27 cellular contexts compared by ENCODE assay signal in the genomic region with DNA sequence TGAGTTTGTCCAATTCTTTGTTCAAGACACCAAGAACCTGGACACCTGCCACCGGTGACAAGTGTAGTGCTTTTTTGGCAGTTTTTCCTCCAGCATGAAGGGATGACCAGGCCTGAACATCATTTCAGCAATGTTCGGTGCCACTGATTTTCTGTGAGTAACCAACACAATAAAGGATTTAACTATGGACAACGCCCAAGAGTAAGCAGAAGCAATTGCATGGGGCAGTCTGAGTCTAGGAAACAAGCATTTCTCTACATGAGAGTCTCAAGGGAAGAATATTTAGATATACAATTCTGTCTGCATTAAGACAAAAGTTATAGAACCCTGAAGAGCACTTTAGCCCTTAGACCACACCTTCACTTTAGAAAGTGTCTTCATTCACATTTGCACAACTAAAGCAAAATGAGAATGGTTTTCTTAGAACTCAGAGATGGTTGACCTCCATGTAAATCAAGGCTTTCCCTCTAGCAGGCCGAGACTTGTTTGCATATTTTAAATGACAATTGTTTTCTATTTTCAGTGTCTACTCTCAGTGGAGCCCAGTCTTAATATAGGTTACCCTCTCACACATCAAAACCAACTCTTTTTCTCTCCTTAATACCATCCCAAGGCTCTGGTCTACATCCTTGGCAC. TPM values are rescaled to one million over a fixed set of nuclear protein-coding genes. Genes with fewer than 3 reads are reported as not detected.
DNase-seq lines count a peak whose midpoint lies in the region; ATAC-seq, FAIRE-seq and TF ChIP-seq lines count a peak whose summit lies in the region.
"Had no signal": no experiment of that assay in that cellular context is flagged by ENCODE, and none has a peak within 500 bp of the region (broad histone marks: within the 10 kb centered on the region; RNA-seq: fewer than 3 reads in every experiment).

No MANE protein-coding gene starts in this region.

- H3K9ac ChIP-seq in HUES48 (ENCODE audit: low read depth, low read length) = no peak overlapping the region
- no peak overlapping the region for H3K9ac ChIP-seq in K562 (ENCODE audit: insufficient read depth in 1 of 2, low read depth in 2 of 2, low read length in 2 of 2)
- H3K9ac ChIP-seq: KMS-11 had no signal

- FAIRE-seq in K562 (lab: Jason Lieb, UNC) = no peak
- FAIRE-seq: G401.6, HTR-8/SVneo had no signal

- H3K4me1 ChIP-seq in HUES48 (ENCODE audit: control insufficient read depth, insufficient read depth, low read length) (peaks cover 19% of the 10 kb centered on the region), K562 (replicated peaks in 1 of 2; ENCODE audit: control insufficient read depth in 2 of 2, insufficient read depth in 2 of 2, low read length in 2 of 2) (no peaks in the 10 kb centered on the region; a peak in 1 of 5 replicates)
- H3K4me1 ChIP-seq: BE2C, Peyer's patch had no signal

- H3K9me3 ChIP-seq in HUES48 (ENCODE audit: control insufficient read depth, insufficient read depth, low read length) = peaks cover 43% of the 10 kb centered on the region
- peaks cover 36% of the 10 kb centered on the region for H3K9me3 ChIP-seq in K562 (replicated peaks; ENCODE audit: control insufficient read depth, insufficient read depth, low read depth, low read length)

- POLR2A ChIA-PET in K562 (lab: Yijun Ruan, JAX) = no interaction called here

- H3K27ac ChIP-seq in HUES48 (ENCODE audit: low read depth, low read length) = peak overlapping the region; percentile 86
- H3K27ac ChIP-seq in K562 (ENCODE audit: extremely low read depth, low read depth, low read length) = no peak overlapping the region
- H3K27ac ChIP-seq: KMS-11, Peyer's patch had no signal

- no peaks in the 10 kb centered on the region for H4K20me1 ChIP-seq in K562 (replicated peaks; ENCODE audit: control insufficient read depth, insufficient read depth, low read length)

- TF ChIP-seq POLR2A in K562 (conservative IDR thresholded peaks at IDR 0.05) = no peak

- no peak for TF ChIP-seq EP300 in K562 (IDR thresholded peaks at IDR 0.05; ENCODE audit: low read length)

- H3K4me2 ChIP-seq in K562 (ENCODE audit: insufficient read depth, low read length) = no peak overlapping the region
- H3K4me2 ChIP-seq: KMS-11 had no signal

- BruUV-seq in K562 (replicated peaks; lab: Mats Ljungman, UMichigan) = no TSS peak

- CTCF ChIA-PET in K562 (lab: Yijun Ruan, JAX; ENCODE audit: low intra/inter-chr PET ratio) = no interaction called here

- H3K79me2 ChIP-seq in K562 (ENCODE audit: control insufficient read depth, insufficient read depth, low read length) = no peaks in the 10 kb centered on the region

- H3K36me3 ChIP-seq in HUES48 (ENCODE audit: control insufficient read depth, insufficient read depth, low read length) (no peaks in the 10 kb centered on the region), K562 (ENCODE audit: control insufficient read depth, insufficient read depth, low read length) (no peaks in the 10 kb centered on the region)
- H3K36me3 ChIP-seq: BE2C, Peyer's patch had no signal

- peaks cover 2% of the 10 kb centered on the region for H3K4me1 Mint-ChIP-seq in T-helper 2 cell treated with Interferon-gamma antibody and Interleukin-4, amounts not matched to agents 5 μg/mL and 100 μg/mL, for 36 hours (ENCODE audit: low read depth)
- H3K4me1 Mint-ChIP-seq: CD14-positive monocyte; CD8-positive, alpha-beta memory T cell had no signal

- no peak overlapping the region for H3K4me3 Mint-ChIP-seq in T-helper 2 cell treated with Interferon-gamma antibody and Interleukin-4, amounts not matched to agents 5 μg/mL and 100 μg/mL, for 36 hours
- H3K4me3 Mint-ChIP-seq: CD14-positive monocyte; CD8-positive, alpha-beta memory T cell had no signal

- H3K27me3 ChIP-seq in HUES48 (ENCODE audit: control insufficient read depth, insufficient read depth, low read length) (no peaks in the 10 kb centered on the region), K562 (ENCODE audit: control insufficient read depth in 2 of 2, insufficient read depth in 2 of 2, low read length in 2 of 2) (no peaks in the 10 kb centered on the region)
- H3K27me3 ChIP-seq: BE2C, Peyer's patch had no signal

- peaks cover 18% of the 10 kb centered on the region for H3K9me3 Mint-ChIP-seq in T-helper 2 cell treated with Interferon-gamma antibody and Interleukin-4, amounts not matched to agents 5 μg/mL and 100 μg/mL, for 36 hours

- H3K4me3 ChIP-seq in HUES48 (ENCODE audit: low read depth, low read length) = no peak overlapping the region
- H3K4me3 ChIP-seq in K562 = no peak overlapping the region
- H3K4me3 ChIP-seq: Peyer's patch had no signal

- no peaks in the 10 kb centered on the region for H3K36me3 Mint-ChIP-seq in T-helper 2 cell treated with Interferon-gamma antibody and Interleukin-4, amounts not matched to agents 5 μg/mL and 100 μg/mL, for 36 hours (ENCODE audit: low read depth)
- H3K36me3 Mint-ChIP-seq: CD14-positive monocyte had no signal

- no peak overlapping the region for H3K27ac Mint-ChIP-seq in T-helper 2 cell treated with Interferon-gamma antibody and Interleukin-4, amounts not matched to agents 5 μg/mL and 100 μg/mL, for 36 hours
- H3K27ac Mint-ChIP-seq: CD14-positive monocyte; CD8-positive, alpha-beta memory T cell had no signal

- TF ChIP-seq CTCF in K562 (IDR thresholded peaks at IDR 0.05 in 2 of 3, conservative IDR thresholded peaks at IDR 0.05 in 1 of 3; ENCODE audit: insufficient read depth in 2 of 3, low read depth in 1 of 3, low read length in 3 of 3) = no peak

- H3K27me3 Mint-ChIP-seq in T-helper 2 cell treated with Interferon-gamma antibody and Interleukin-4, amounts not matched to agents 5 μg/mL and 100 μg/mL, for 36 hours (ENCODE audit: low read depth) = no peaks in the 10 kb centered on the region

- ATAC-seq in K562 (no peak), left colon (peak; percentile 67), HG03469 (IDR thresholded peaks at IDR 0.05; ENCODE audit: unreplicated experiment) (no peak)

- intact Hi-C loops in K562 (cut with micrococcal nuclease) (no loop called here), left colon (cut with DNase I, micrococcal nuclease) (no loop called here)

- 0 out of 2 replicates have a peak overlapping the region, but pooled peaks have one; percentile 5 for H2AFZ ChIP-seq in K562 (ENCODE audit: low read depth, low read length)

- 14% methylated on average over 4 of the region's 4 CpGs for WGBS in K562 (ENCODE audit: insufficient coverage, low coverage, missing lambda C conversion rate)

- DNase-seq in DMS53 (lab: John Stamatoyannopoulos, UW) = peak; percentile 67
- DNase-seq in DMS53 treated with DMSO at 0.1 percent for 48 hours (lab: John Stamatoyannopoulos, UW; ENCODE audit: unreplicated experiment) = no peak
- DNase-seq in K562 (ENCODE audit: extremely low read depth in 1 of 4, low spot score in 3 of 4) = no peak
- no peak for DNase-seq in left colon
- DNase-seq in T-helper 2 cell treated with Interferon-gamma antibody and Interleukin-4, amounts not matched to agents 5 μg/mL and 100 μg/mL, for 36 hours (ENCODE audit: low spot score) = no peak
- no peak for DNase-seq in mesenteric fat pad (ENCODE audit: low spot score)
- DNase-seq: 8988T; ACHN; BE2C; Calu3; CD8-positive, alpha-beta memory T cell; IMR-90; MM.1S; NCI-H1417 treated with DMSO at 0.1 percent for 48 hours; NCI-H187; NCI-H2107; NCI-H446 treated with DMSO at 0.1 percent for 48 hours; NCI-H526; NCI-H82; Peyer's patch; T-helper 1 cell had no signal

- TF ChIP-seq RAD21 in K562 (CRISPR knock-in tag; conservative IDR thresholded peaks at IDR 0.05 in 1 of 2, IDR thresholded peaks at IDR 0.05 in 1 of 2) = no peak

- H3K9me1 ChIP-seq in K562 (ENCODE audit: control insufficient read depth, insufficient read depth, low read length) = no peaks in the 10 kb centered on the region

- in situ Hi-C loops in K562 (cut with MboI) = no loop called here

TF ChIP-seq in K562, 482 proteins besides CTCF, POLR2A, EP300 and RAD21 (continues in another document):
- TF ChIP-seq KLF6 (CRISPR knock-in tag; IDR thresholded peaks at IDR 0.05; ENCODE audit: borderline replicate concordance) (no peak), PYGO2 (tag; IDR thresholded peaks at IDR 0.05) (no peak), MLLT1 (IDR thresholded peaks at IDR 0.05) (no peak)

RNA-seq across cellular contexts. Expression of gene TRIM24, which starts 25.5 kb away (rescaled TPM):
- total RNA-seq in K562 (2011; cell fraction: chromatin; rRNA removed; ENCODE audit: low replicate concordance) = 47.4 and 128 TPM in 2 replicates
- total RNA-seq in K562 (2011; cell fraction: nucleolus; rRNA removed) = 23.3 and 24.7 TPM in 2 replicates
- 54.0 and 95.2 TPM in 2 replicates for total RNA-seq in K562 (2011; cell fraction: nucleoplasm; rRNA removed)
- total RNA-seq in K562 (2014; rRNA removed) (33.3 and 37.1 TPM in 2 replicates), K562 (2014; rRNA removed; fragmentation: Illumina TruSeq; extraction: Trizol) (40.2 and 46.5 TPM in 2 replicates), K562 (2015; rRNA removed; fragmentation: Illumina TruSeq; extraction: Trizol) (52.4 and 56.4 TPM in 2 replicates), K562 (2021) (55.8 and 62.8 TPM in 2 replicates), left colon (10 to 100 TPM; 20.0 to 20.3 TPM), mesenteric fat pad (10.5 TPM)
- polyA plus RNA-seq in K562 (2011; rRNA removed) (61.7 and 66.9 TPM in 2 replicates), K562 (2014; fragmentation: Illumina TruSeq; extraction: Trizol) (61.5 and 74.0 TPM in 2 replicates), K562 (2014; fragmentation: Nextera tagmentation; extraction: Ambion mirVana) (10 to 100 TPM; 13.4 to 15.1 TPM), K562 (2014; rRNA removed) (40.2 and 41.7 TPM in 2 replicates)
- polyA plus RNA-seq in K562 (2011; cell fraction: cytosol; rRNA removed) = 28.4 and 38.1 TPM in 2 replicates
- 36.0 and 50.5 TPM in 2 replicates for polyA plus RNA-seq in K562 (2011; cell fraction: nucleus; rRNA removed)
- polyA plus RNA-seq in K562 (2012) = 40.9 and 42.4 TPM in 2 replicates
- polyA minus RNA-seq in K562 (2011; rRNA and poly(A)+ RNA removed) = 101 and 125 TPM in 2 replicates
- polyA minus RNA-seq in K562 (2011; cell fraction: cytosol; rRNA and poly(A)+ RNA removed) = 40.7 and 48.4 TPM in 2 replicates
- polyA minus RNA-seq in K562 (2011; cell fraction: nucleus; rRNA and poly(A)+ RNA removed) = 36.4 and 60.5 TPM in 2 replicates
